1 cellular context compared by ENCODE assay signal in the genomic region with DNA sequence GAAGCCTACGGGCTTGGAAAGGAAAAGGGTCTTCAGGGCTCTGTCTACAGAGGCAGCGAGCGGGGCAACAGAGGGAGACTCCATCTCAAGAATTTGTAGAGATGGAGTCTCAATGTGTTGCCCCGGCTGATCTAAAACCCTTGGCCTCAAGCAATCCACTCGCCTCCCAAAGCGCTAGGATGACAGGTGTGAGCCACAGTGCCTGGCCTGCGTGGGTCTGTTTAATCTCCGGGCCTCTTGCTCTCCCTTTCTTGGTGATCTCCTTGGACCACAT.
A peak's percentile ranks its signal among the peaks of the same experiment; 100 is the strongest.
TF ChIP-seq lines count a peak whose summit lies in the region.

No MANE protein-coding gene starts in this region.

TF ChIP-seq in K562, 482 proteins besides CTCF, POLR2A, EP300 and RAD21:
- TF ChIP-seq ZBTB8A (IDR thresholded peaks at IDR 0.05; ENCODE audit: partially characterized antibody) (no peak), XRCC3 (IDR thresholded peaks at IDR 0.05) (no peak), KDM5B (IDR thresholded peaks at IDR 0.05; ENCODE audit: insufficient replicate concordance, low read depth, low read length) (peak; percentile 30), ZNF584 (CRISPR knock-in tag; IDR thresholded peaks at IDR 0.05; ENCODE audit: low read depth) (0 out of 2 replicates have a peak, but pooled peaks have one; percentile 13), PTBP1 (IDR thresholded peaks at IDR 0.05; ENCODE audit: low read depth, low read length) (0 out of 2 replicates have a peak, but pooled peaks have one; percentile 30), FUS (optimal IDR thresholded peaks at IDR 0.05; ENCODE audit: low read depth, low read length) (peak; percentile 40)
- TF ChIP-seq, protein P1, sequence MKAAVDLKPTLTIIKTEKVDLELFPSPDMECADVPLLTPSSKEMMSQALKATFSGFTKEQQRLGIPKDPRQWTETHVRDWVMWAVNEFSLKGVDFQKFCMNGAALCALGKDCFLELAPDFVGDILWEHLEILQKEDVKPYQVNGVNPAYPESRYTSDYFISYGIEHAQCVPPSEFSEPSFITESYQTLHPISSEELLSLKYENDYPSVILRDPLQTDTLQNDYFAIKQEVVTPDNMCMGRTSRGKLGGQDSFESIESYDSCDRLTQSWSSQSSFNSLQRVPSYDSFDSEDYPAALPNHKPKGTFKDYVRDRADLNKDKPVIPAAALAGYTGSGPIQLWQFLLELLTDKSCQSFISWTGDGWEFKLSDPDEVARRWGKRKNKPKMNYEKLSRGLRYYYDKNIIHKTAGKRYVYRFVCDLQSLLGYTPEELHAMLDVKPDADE (conservative IDR thresholded peaks at IDR 0.05; ENCODE audit: control insufficient read depth, low read depth, low read length), result 0 out of 2 replicates have a peak, but pooled peaks have one; percentile 5
- TF ChIP-seq, protein P2, sequence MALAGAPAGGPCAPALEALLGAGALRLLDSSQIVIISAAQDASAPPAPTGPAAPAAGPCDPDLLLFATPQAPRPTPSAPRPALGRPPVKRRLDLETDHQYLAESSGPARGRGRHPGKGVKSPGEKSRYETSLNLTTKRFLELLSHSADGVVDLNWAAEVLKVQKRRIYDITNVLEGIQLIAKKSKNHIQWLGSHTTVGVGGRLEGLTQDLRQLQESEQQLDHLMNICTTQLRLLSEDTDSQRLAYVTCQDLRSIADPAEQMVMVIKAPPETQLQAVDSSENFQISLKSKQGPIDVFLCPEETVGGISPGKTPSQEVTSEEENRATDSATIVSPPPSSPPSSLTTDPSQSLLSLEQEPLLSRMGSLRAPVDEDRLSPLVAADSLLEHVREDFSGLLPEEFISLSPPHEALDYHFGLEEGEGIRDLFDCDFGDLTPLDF (CRISPR knock-in tag; IDR thresholded peaks at IDR 0.05), result peak; percentile 7; the same call in 1 of the 2 replicates
